In the genomic region with DNA sequence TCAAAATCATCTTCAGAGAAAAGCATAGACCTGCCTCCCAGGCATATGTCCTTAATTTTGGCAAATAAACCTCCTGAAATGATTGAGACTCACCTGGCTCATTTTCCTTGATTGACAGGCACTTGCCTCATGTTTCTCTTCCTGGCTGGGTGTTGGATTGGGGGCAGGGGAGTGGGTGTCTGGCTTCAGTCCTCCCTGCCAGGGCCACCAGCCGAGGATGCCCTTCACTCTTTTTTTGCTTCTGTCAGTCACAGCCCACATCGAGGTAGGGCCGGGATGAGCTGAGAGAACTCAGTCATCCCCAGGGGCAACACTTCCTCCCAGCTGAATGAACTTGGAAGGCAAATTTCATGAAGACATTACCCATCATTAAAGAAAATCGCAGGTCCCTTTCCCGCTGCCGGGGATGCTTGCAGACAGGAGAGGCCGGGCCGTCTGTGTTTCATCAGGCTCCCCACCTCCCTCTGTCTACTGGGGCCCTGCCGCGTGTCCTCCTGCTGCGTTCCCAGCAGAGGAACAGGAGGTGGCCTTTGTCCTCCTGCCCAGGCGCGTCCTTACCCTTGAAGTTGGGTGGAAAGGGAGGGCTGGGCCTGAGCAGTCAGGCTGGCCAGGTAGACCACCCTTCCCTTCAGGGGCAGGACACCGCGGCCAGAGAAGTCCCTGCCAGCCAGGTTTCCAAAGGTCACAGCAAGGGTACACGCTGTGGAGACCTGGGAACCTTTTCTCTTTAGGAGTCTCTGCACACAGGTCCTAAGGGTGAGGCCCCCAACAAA, we compare ENCODE assay signal across 30 cellular contexts. TPM values are rescaled to one million over a fixed set of nuclear protein-coding genes. Genes with fewer than 3 reads are reported as not detected.
A peak's percentile ranks its signal among the peaks of the same experiment; 100 is the strongest.
DNase-seq lines count a peak whose midpoint lies in the region; ATAC-seq, FAIRE-seq and TF ChIP-seq lines count a peak whose summit lies in the region.
"Had no signal": no experiment of that assay in that cellular context is flagged by ENCODE, and none has a peak within 500 bp of the region (broad histone marks: within the 10 kb centered on the region; RNA-seq: fewer than 3 reads in every experiment).

No MANE protein-coding gene starts in this region.

- H3K4me2 ChIP-seq in GM23338 (no peak overlapping the region), astrocyte (ENCODE audit: low read length) (no peak overlapping the region), neuronal stem cell (ENCODE audit: insufficient read depth, low read length, poor library complexity, severe bottlenecking) (no peak overlapping the region)

- no peak overlapping the region for H2BK120ac ChIP-seq in neuronal stem cell (ENCODE audit: low read depth, low read length)

- H3K9ac ChIP-seq in astrocyte (ENCODE audit: low read length) = no peak overlapping the region
- no peak overlapping the region for H3K9ac ChIP-seq in neuronal stem cell (ENCODE audit: low read depth, low read length, poor library complexity)

- ATAC-seq in GM23338 (peak; percentile 28), GM21717 (IDR thresholded peaks at IDR 0.05; ENCODE audit: unreplicated experiment) (no peak)
- ATAC-seq: esophagus mucosa; foreskin keratinocyte; heart right ventricle; left colon; stimulated activated naive CD8-positive, alpha-beta T cell treated with anti-CD3 and anti-CD28 coated beads, Interleukin-15, Interleukin-2, amounts not matched to agents 100 U/mL and 50 U/mL, for 24 hours had no signal

- H3K27me3 Mint-ChIP-seq in GM23338 (ENCODE audit: insufficient read depth, low read depth, poor library complexity) (peaks cover 7% of the 10 kb centered on the region), astrocyte (ENCODE audit: low read depth, unreplicated experiment) (peaks cover 29% of the 10 kb centered on the region)

- no peak for TF ChIP-seq CTCF in GM23338 (conservative IDR thresholded peaks at IDR 0.05; ENCODE audit: low read depth in 2 of 2)
- TF ChIP-seq CTCF in astrocyte (IDR thresholded peaks at IDR 0.05; ENCODE audit: insufficient read depth, low read depth, low read length) = no peak
- TF ChIP-seq CTCF in D721Med (IDR thresholded peaks at IDR 0.05; ENCODE audit: insufficient read depth, missing control alignments) = no peak

- no peak overlapping the region for H3K4ac ChIP-seq in neuronal stem cell (ENCODE audit: low read length)

- H3K27me3 ChIP-seq in GM23338 (ENCODE audit: insufficient read depth) = no peaks in the 10 kb centered on the region
- H3K27me3 ChIP-seq in astrocyte (ENCODE audit: insufficient read depth, low read length) = no peaks in the 10 kb centered on the region
- peaks cover 0 to 56% (median 2%) of the 10 kb centered on the region in 3 experiments for H3K27me3 ChIP-seq in neuronal stem cell (ENCODE audit: control insufficient read depth in 3 of 3, insufficient read depth in 3 of 3, low read depth in 1 of 3, low read length in 3 of 3)
- H3K27me3 ChIP-seq: colonic mucosa, foreskin keratinocyte, right atrium auricular region, SJSA1 had no signal

- no peak overlapping the region for H2BK5ac ChIP-seq in neuronal stem cell (ENCODE audit: low read length)

- H3K4me3 ChIP-seq in GM23338 = no peak overlapping the region
- H3K4me3 ChIP-seq in astrocyte (ENCODE audit: insufficient read depth, low read depth, low read length) = no peak overlapping the region
- H3K4me3 ChIP-seq in neuronal stem cell (ENCODE audit: low read length in 2 of 2) = no peak overlapping the region
- H3K4me3 ChIP-seq: colonic mucosa, heart right ventricle, right atrium auricular region, SJSA1, thoracic aorta had no signal

- no peaks in the 10 kb centered on the region for H3K36me3 Mint-ChIP-seq in GM23338 (ENCODE audit: low read depth)
- H3K36me3 Mint-ChIP-seq in astrocyte (ENCODE audit: low read depth, unreplicated experiment) = no peaks in the 10 kb centered on the region
- H3K36me3 Mint-ChIP-seq: CD4-positive, CD25-positive, alpha-beta regulatory T cell; memory B cell had no signal

- H3K36me3 ChIP-seq in GM23338 (ENCODE audit: insufficient read depth) (no peaks in the 10 kb centered on the region), astrocyte (ENCODE audit: insufficient read depth, low read length) (no peaks in the 10 kb centered on the region), neuronal stem cell (replicated peaks in 1 of 2; ENCODE audit: control insufficient read depth in 2 of 2, insufficient read depth in 2 of 2, low read length in 2 of 2) (no peaks in the 10 kb centered on the region)
- H3K36me3 ChIP-seq: colonic mucosa, heart right ventricle, right atrium auricular region, SJSA1, thoracic aorta had no signal

- H3K4me1 Mint-ChIP-seq in GM23338 (peaks cover 9% of the 10 kb centered on the region), astrocyte (ENCODE audit: low read depth, unreplicated experiment) (peaks cover 15% of the 10 kb centered on the region)
- H3K4me1 Mint-ChIP-seq: memory B cell had no signal

- no peak overlapping the region for H3K4me3 Mint-ChIP-seq in GM23338
- no peak overlapping the region for H3K4me3 Mint-ChIP-seq in astrocyte (ENCODE audit: unreplicated experiment)
- H3K4me3 Mint-ChIP-seq: activated T-cell treated with anti-CD3 and anti-CD28 coated beads, Interleukin-2, amount 50 U/mL, for 24 hours; CD4-positive, CD25-positive, alpha-beta regulatory T cell; memory B cell had no signal

- no peaks in the 10 kb centered on the region for H3F3A ChIP-seq in GM23338 (replicated peaks; ENCODE audit: low read depth)

- no peaks in the 10 kb centered on the region for H4K20me1 ChIP-seq in GM23338 (replicated peaks; ENCODE audit: insufficient read depth)
- no peaks in the 10 kb centered on the region for H4K20me1 ChIP-seq in astrocyte (ENCODE audit: insufficient read depth, low read length)

- no peak overlapping the region for H2BK12ac ChIP-seq in neuronal stem cell (ENCODE audit: low read length)

- 0 out of 2 replicates have a peak, but pooled peaks cover 1% of the 10 kb centered on the region for H3K9me2 ChIP-seq in GM23338 (ENCODE audit: insufficient read depth)

- H3K79me2 ChIP-seq in GM23338 (replicated peaks; ENCODE audit: insufficient read depth) (no peaks in the 10 kb centered on the region), astrocyte (ENCODE audit: insufficient read depth, low read length) (no peaks in the 10 kb centered on the region)

- H4K91ac ChIP-seq in neuronal stem cell (ENCODE audit: low read depth, low read length, poor library complexity) = no peak overlapping the region

- peak overlapping the region; percentile 1 for H3K14ac ChIP-seq in neuronal stem cell (ENCODE audit: low read length)

- H2AK5ac ChIP-seq in neuronal stem cell (ENCODE audit: low read depth, low read length) = no peak overlapping the region

- H3K79me1 ChIP-seq in neuronal stem cell (ENCODE audit: low read depth, low read length) = no peaks in the 10 kb centered on the region

- no CpG with 5 or more reads among the region's 16 CpGs for WGBS in neuronal stem cell (ENCODE audit: extremely low coverage in 2 of 2, insufficient read length in 2 of 2, insufficient replicate concordance in 1 of 2), 2 donors

- no peak overlapping the region for H3K27ac Mint-ChIP-seq in GM23338
- peak overlapping the region; percentile 53 for H3K27ac Mint-ChIP-seq in astrocyte (ENCODE audit: unreplicated experiment)
- H3K27ac Mint-ChIP-seq: activated T-cell treated with anti-CD3 and anti-CD28 coated beads, Interleukin-2, amount 50 U/mL, for 24 hours; CD4-positive, CD25-positive, alpha-beta regulatory T cell; memory B cell had no signal

- no peak overlapping the region for H4K8ac ChIP-seq in neuronal stem cell (ENCODE audit: low read depth, low read length)

- H3K27ac ChIP-seq in GM23338 (ENCODE audit: low read depth) (no peak overlapping the region), astrocyte (ENCODE audit: low read depth, low read length) (no peak overlapping the region), neuronal stem cell (replicated peaks; ENCODE audit: low read length) (no peak overlapping the region)
- H3K27ac ChIP-seq: colonic mucosa, foreskin keratinocyte, HL-60, right atrium auricular region, SJSA1, thoracic aorta had no signal

- H2AFZ ChIP-seq in GM23338 (no peak overlapping the region), astrocyte (ENCODE audit: low read depth, low read length) (no peak overlapping the region), neuronal stem cell (ENCODE audit: low read length) (no peak overlapping the region)

- H3K18ac ChIP-seq in neuronal stem cell (ENCODE audit: low read length) = peak overlapping the region; percentile 27

- no peak overlapping the region for H3K23ac ChIP-seq in neuronal stem cell (ENCODE audit: low read depth, low read length, poor library complexity)

- no peak overlapping the region for H2BK15ac ChIP-seq in neuronal stem cell (ENCODE audit: low read length)

- FAIRE-seq in astrocyte (lab: Jason Lieb, UNC) (no peak), D721Med (lab: Jason Lieb, UNC) (no peak)
- FAIRE-seq: H54 had no signal

- H3K4me1 ChIP-seq in GM23338 (ENCODE audit: insufficient read depth) (no peaks in the 10 kb centered on the region), astrocyte (ENCODE audit: insufficient read depth, low read length) (peaks cover 8% of the 10 kb centered on the region), neuronal stem cell (ENCODE audit: control insufficient read depth in 2 of 2, insufficient read depth in 1 of 2, low read depth in 1 of 2, low read length in 2 of 2) (peaks cover 0 to 6% of the 10 kb centered on the region in 2 donors)
- H3K4me1 ChIP-seq: colonic mucosa had no signal

- no peak for DNase-seq in GM23338 (ENCODE audit: low spot score)
- peak; percentile 0 for DNase-seq in NCI-H1417 treated with DMSO at 0.1 percent for 48 hours (lab: John Stamatoyannopoulos, UW)
- no peak for DNase-seq in astrocyte (ENCODE audit: low read depth)
- no peak for DNase-seq in neuronal stem cell (ENCODE audit: low spot score)
- DNase-seq in activated CD4-positive, alpha-beta T cell treated with anti-CD3 and anti-CD28 coated beads, Interleukin-2, amount 50 U/mL, for 4 hours = no peak
- DNase-seq in D721Med (ENCODE audit: insufficient read length, low spot score) = no peak
- no peak for DNase-seq in CD1c-positive myeloid dendritic cell (ENCODE audit: extremely low spot score)
- DNase-seq: activated CD4-positive, alpha-beta T cell treated with anti-CD3 and anti-CD28 coated beads for 4 hours; activated gamma-delta T cell treated with Interleukin-2 at 50 U/mL for 16 hours; activated T-cell treated with anti-CD3 and anti-CD28 coated beads, Interleukin-2, amount 50 U/mL, for 24 hours; CD4-positive, CD25-positive, alpha-beta regulatory T cell; colonic mucosa; DMS 273 treated with DMSO at 0.1 percent for 48 hours; foreskin keratinocyte; heart right ventricle; left colon; NCI-H1092 treated with DMSO at 0.1 percent for 48 hours; NCI-H2081 treated with DMSO at 0.1 percent for 48 hours; NCI-H524; stimulated activated CD4-positive, alpha-beta T cell treated with anti-CD3 and anti-CD28 coated beads, Interleukin-12 subunit alpha, Interleukin-12 subunit beta, amount 100 ng/mL, for 4 hours; stimulated activated naive CD8-positive, alpha-beta T cell treated with anti-CD3 and anti-CD28 coated beads, Interleukin-15, Interleukin-2, amounts not matched to agents 100 U/mL and 50 U/mL, for 24 hours had no signal

- H3K9me3 Mint-ChIP-seq in GM23338 (no peaks in the 10 kb centered on the region; the same call in 1 of the 3 replicates), astrocyte (ENCODE audit: unreplicated experiment) (peaks cover 3% of the 10 kb centered on the region)
- H3K9me3 Mint-ChIP-seq: activated T-cell treated with anti-CD3 and anti-CD28 coated beads, Interleukin-2, amount 50 U/mL, for 24 hours; CD4-positive, CD25-positive, alpha-beta regulatory T cell; memory B cell had no signal

- H3K9me3 ChIP-seq in astrocyte (ENCODE audit: insufficient read depth, low read depth, low read length) (no peaks in the 10 kb centered on the region), neuronal stem cell (replicated peaks in 1 of 2; ENCODE audit: control insufficient read depth in 2 of 2, insufficient read depth in 1 of 2, low read depth in 1 of 2, low read length in 2 of 2) (no peaks in the 10 kb centered on the region)
- H3K9me3 ChIP-seq: colonic mucosa, heart right ventricle, right atrium auricular region, SJSA1, thoracic aorta had no signal

RNA-seq across cellular contexts. Expression of gene DNAH17, which starts 11.2 kb away (rescaled TPM):
- 0.59 and 1.5 TPM in 2 replicates for total RNA-seq in GM23338 (2014; rRNA removed; shearing (Covaris generic))
- 2.0 and 2.2 TPM in 2 replicates for polyA plus RNA-seq in GM23338 (2016; fragmentation: Nextera tagmentation; extraction: Ambion mirVana)
- total RNA-seq in astrocyte = 0.12 and 0.14 TPM in 2 replicates
- 0.03 TPM for polyA plus RNA-seq in neuronal stem cell (2013, experiment 1 of 2)
- polyA plus RNA-seq in neuronal stem cell (2013, experiment 2 of 2) = 0.04 TPM
- total RNA-seq: left colon, SJSA1 had no signal
- polyA plus RNA-seq: AG04450 had no signal
